In the genomic region with DNA sequence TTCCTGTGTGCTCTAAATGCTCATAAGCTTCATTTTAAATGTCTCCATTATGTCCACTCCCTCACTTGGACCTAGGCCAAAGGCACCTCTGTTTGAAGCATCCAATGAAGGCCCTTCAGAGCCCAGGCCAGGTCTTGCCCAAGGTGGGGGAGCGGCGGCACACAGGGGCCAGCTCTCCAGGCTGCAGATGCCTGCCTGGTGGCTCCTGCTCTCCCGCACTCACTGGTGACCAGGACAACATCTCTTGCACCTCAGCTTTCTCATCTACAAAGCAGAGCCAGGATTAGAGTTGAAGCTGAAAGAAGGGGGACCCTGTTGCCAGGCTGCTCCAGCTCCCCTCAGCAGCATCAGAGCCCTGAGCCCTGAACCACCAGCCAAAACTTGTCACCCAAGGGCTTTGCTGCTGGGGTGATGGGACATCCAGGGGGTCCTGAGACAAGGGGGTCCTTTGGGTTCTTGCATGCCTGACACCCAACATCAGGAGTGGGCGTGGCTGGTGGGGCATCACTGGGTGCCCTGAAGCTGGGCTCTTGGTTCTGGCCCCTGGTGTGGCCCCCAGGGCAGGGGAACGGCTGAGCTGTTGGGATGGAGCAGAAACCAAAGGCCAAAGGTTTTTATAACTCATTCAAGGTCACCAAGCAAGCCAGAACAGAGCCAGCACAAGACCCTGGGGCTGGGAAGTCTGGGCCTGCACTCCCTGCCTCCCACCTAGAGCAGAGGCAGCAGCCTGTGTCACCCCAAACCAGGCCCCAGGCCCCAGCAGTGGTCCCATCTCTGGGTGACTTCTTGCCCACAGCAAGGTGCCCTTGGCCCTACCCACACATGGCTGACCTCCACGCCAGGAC, we compare ENCODE assay signal across 13 cellular contexts. TPM values are rescaled to one million over a fixed set of nuclear protein-coding genes. Genes with fewer than 3 reads are reported as not detected.
DNase-seq lines count a peak whose midpoint lies in the region; ATAC-seq and TF ChIP-seq lines count a peak whose summit lies in the region.
"Had no signal": no experiment of that assay in that cellular context is flagged by ENCODE, and none has a peak within 500 bp of the region (broad histone marks: within the 10 kb centered on the region; RNA-seq: fewer than 3 reads in every experiment).

No MANE protein-coding gene starts in this region.

- no peak for ATAC-seq in GM18870 (IDR thresholded peaks at IDR 0.05; ENCODE audit: unreplicated experiment)

- H3K27ac ChIP-seq in HUES48 (ENCODE audit: low read depth, low read length) (no peak overlapping the region), iPS-20b (ENCODE audit: low read length) (no peak overlapping the region), spleen (peak overlapping the region in 1 of 8 donors; percentile 68)
- H3K27ac ChIP-seq: GM23248 had no signal

- H3K4me3 ChIP-seq in HUES48 (ENCODE audit: low read depth, low read length) (peak overlapping the region; percentile 61; the same call in 1 of the 2 replicates), iPS-20b (ENCODE audit: low read length) (peak overlapping the region; percentile 71; the same call in 1 of the 2 replicates), spleen (peak overlapping the region in 1 of 8 donors; percentile 77)
- H3K4me3 ChIP-seq: GM23248 had no signal

- H3K9ac ChIP-seq in HUES48 (ENCODE audit: low read depth, low read length): no peak overlapping the region
- H3K9ac ChIP-seq in iPS-20b (ENCODE audit: low read depth, low read length): no peak overlapping the region
- H3K9ac ChIP-seq: GM23248 had no signal

- H3K9me3 ChIP-seq in HUES48 (ENCODE audit: control insufficient read depth, insufficient read depth, low read length): no peaks in the 10 kb centered on the region
- no peaks in the 10 kb centered on the region for H3K9me3 ChIP-seq in iPS-20b (ENCODE audit: insufficient read depth, low read depth, low read length)
- no peaks in the 10 kb centered on the region for H3K9me3 ChIP-seq in spleen

- H3K36me3 Mint-ChIP-seq in activated naive CD8-positive, alpha-beta T cell: no peaks in the 10 kb centered on the region

- H3K27me3 ChIP-seq in HUES48 (ENCODE audit: control insufficient read depth, insufficient read depth, low read length) (peaks cover 7% of the 10 kb centered on the region; the same call in 1 of the 2 replicates), iPS-20b (ENCODE audit: insufficient read depth, low read length) (peaks cover 20% of the 10 kb centered on the region), spleen (replicated peaks in 1 of 7) (peaks cover 0 to 25% (median 11%) of the 10 kb centered on the region in 7 donors)

- DNase-seq in spleen (peak; percentile 64), kidney tubule cell (ENCODE audit: low spot score) (no peak), A172 (ENCODE audit: low spot score) (no peak), NOMO-1 treated with dmso at 0.1 percent for 144 hours (lab: John Stamatoyannopoulos, UW; ENCODE audit: unreplicated experiment) (no peak)
- DNase-seq: activated CD4-positive, alpha-beta memory T cell treated with anti-CD3 and anti-CD28 coated beads, Interleukin-2, amount 10 ng/mL, durations not matched to agents 7 days and 5 days; DND-41; GM23248; NCI-H510A; SIG-M5 had no signal

- H3K4me3 Mint-ChIP-seq in activated naive CD8-positive, alpha-beta T cell: peak overlapping the region; percentile 59
- H3K4me3 Mint-ChIP-seq: activated CD4-positive, alpha-beta memory T cell treated with anti-CD3 and anti-CD28 coated beads, Interleukin-2, amount 10 ng/mL, durations not matched to agents 7 days and 5 days had no signal

- no peaks in the 10 kb centered on the region for H3K27me3 Mint-ChIP-seq in activated naive CD8-positive, alpha-beta T cell

- intact Hi-C loops in spleen (cut with DNase I; ENCODE audit: low total_unique reads): no loop called here

- peaks cover 6% of the 10 kb centered on the region for H3K4me1 Mint-ChIP-seq in activated naive CD8-positive, alpha-beta T cell (ENCODE audit: low read depth)

- TF ChIP-seq CTCF in spleen (IDR thresholded peaks at IDR 0.05 in 8 of 11, conservative IDR thresholded peaks at IDR 0.05 in 3 of 11): no peak

- H3K36me3 ChIP-seq in HUES48 (ENCODE audit: control insufficient read depth, insufficient read depth, low read length): no peaks in the 10 kb centered on the region
- no peaks in the 10 kb centered on the region for H3K36me3 ChIP-seq in iPS-20b (ENCODE audit: insufficient read depth, low read depth, low read length)
- no peaks in the 10 kb centered on the region for H3K36me3 ChIP-seq in spleen

- no peaks in the 10 kb centered on the region for H3K9me3 Mint-ChIP-seq in activated naive CD8-positive, alpha-beta T cell (ENCODE audit: low read depth)
- H3K9me3 Mint-ChIP-seq: activated CD4-positive, alpha-beta memory T cell treated with anti-CD3 and anti-CD28 coated beads, Interleukin-2, amount 10 ng/mL, durations not matched to agents 7 days and 5 days had no signal

- no peak for TF ChIP-seq POLR2A in spleen (IDR thresholded peaks at IDR 0.05)

- H3K4me1 ChIP-seq in HUES48 (ENCODE audit: control insufficient read depth, insufficient read depth, low read length): 0 out of 2 replicates have a peak, but pooled peaks cover 5% of the 10 kb centered on the region
- H3K4me1 ChIP-seq in iPS-20b (ENCODE audit: insufficient read depth, low read length): peaks cover 6% of the 10 kb centered on the region
- H3K4me1 ChIP-seq in spleen: peaks cover 0 to 27% (median 15%) of the 10 kb centered on the region in 6 donors

- 88 to 96% (median 89%) methylated on average over 6 of the region's 6 CpGs for WGBS in spleen, 5 donors

- H3K27ac Mint-ChIP-seq in activated naive CD8-positive, alpha-beta T cell: no peak overlapping the region
- H3K27ac Mint-ChIP-seq: activated CD4-positive, alpha-beta memory T cell treated with anti-CD3 and anti-CD28 coated beads, Interleukin-2, amount 10 ng/mL, durations not matched to agents 7 days and 5 days had no signal

RNA-seq across cellular contexts. Expression of a gene that starts 1.2 kb away (rescaled TPM):
- total RNA-seq in spleen: 1 to 10 TPM; 1.2 to 6.2 (median 3.4) TPM
- 1 to 10 TPM in 1 of 3 donors, under 1 TPM in 2; 0.30 to 1.0 (median 0.30) TPM for polyA plus RNA-seq in spleen
- total RNA-seq in A172 (2014; rRNA removed; shearing (Covaris generic)): 5.9 and 6.6 TPM in 2 replicates

RNA-seq across cellular contexts. Expression of a gene that starts 24.0 kb away (rescaled TPM):
- 10 to 100 TPM; 37.9 to 77.1 (median 67.4) TPM for total RNA-seq in spleen
- 10 to 100 TPM; 42.9 to 59.9 (median 46.2) TPM for polyA plus RNA-seq in spleen
- 124 and 132 TPM in 2 replicates for total RNA-seq in A172 (2014; rRNA removed; shearing (Covaris generic))
